14 cellular contexts compared by ENCODE assay signal in the genomic region with DNA sequence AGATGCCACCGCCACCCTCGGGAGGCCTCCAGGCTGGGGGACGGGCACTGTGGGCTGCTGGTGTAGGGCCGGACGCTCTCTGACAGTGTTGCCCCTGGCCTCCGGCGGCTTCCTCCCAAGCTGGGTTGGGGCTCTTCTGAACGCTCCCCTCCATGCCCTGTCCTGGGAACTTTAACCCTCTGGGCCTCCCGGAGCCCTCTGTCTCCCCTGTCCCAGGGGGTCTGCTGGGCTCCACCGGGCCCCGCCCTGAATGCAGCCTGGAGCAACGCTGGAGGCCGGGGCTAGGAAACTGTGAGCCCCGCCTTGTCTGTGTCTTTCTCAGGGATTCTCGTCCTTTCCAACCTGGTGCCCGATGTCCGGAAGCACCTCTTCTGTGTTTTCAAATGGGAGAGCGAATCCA. TPM values are rescaled to one million over a fixed set of nuclear protein-coding genes. Genes with fewer than 3 reads are reported as not detected.
DNase-seq lines count a peak whose midpoint lies in the region; ATAC-seq, FAIRE-seq and TF ChIP-seq lines count a peak whose summit lies in the region.
"Had no signal": no experiment of that assay in that cellular context is flagged by ENCODE, and none has a peak within 500 bp of the region (broad histone marks: within the 10 kb centered on the region; RNA-seq: fewer than 3 reads in every experiment).

No MANE protein-coding gene starts in this region.

- H3K27ac ChIP-seq in right cardiac atrium (ENCODE audit: low read length) = no peak overlapping the region
- no peak overlapping the region for H3K27ac ChIP-seq in right atrium auricular region
- H3K27ac ChIP-seq in Peyer's patch = peak overlapping the region; percentile 65 to 88 (median 76)
- peak overlapping the region; percentile 80 for H3K27ac ChIP-seq in effector memory CD4-positive, alpha-beta T cell (ENCODE audit: insufficient read depth, low read length, poor library complexity, severe bottlenecking)
- peak overlapping the region; percentile 99 for H3K27ac ChIP-seq in thymus (ENCODE audit: low read depth)
- H3K27ac ChIP-seq in kidney (ENCODE audit: low read depth in 2 of 2, low read length in 2 of 2) = no peak overlapping the region
- H3K27ac ChIP-seq: cardiac muscle cell had no signal

- DNase-seq in right cardiac atrium (peak in 2 of 3 donors; percentile 11 to 51), right atrium auricular region (ENCODE audit: low spot score) (no peak), Peyer's patch (no peak), kidney (no peak), AML-193 (lab: John Stamatoyannopoulos, UW) (no peak)
- DNase-seq in effector memory CD4-positive, alpha-beta T cell = no peak
- DNase-seq: EL, foreskin melanocyte, NCI-H1092 treated with DMSO at 0.1 percent for 48 hours had no signal

- H3K27me3 ChIP-seq in right cardiac atrium (ENCODE audit: control insufficient read depth, insufficient read depth) (no peaks in the 10 kb centered on the region), right atrium auricular region (no peaks in the 10 kb centered on the region), Peyer's patch (no peaks in the 10 kb centered on the region), thymus (ENCODE audit: control insufficient read depth, insufficient read depth) (no peaks in the 10 kb centered on the region)
- H3K27me3 ChIP-seq in effector memory CD4-positive, alpha-beta T cell (replicated peaks; ENCODE audit: control insufficient read depth, insufficient read depth, low read length, poor library complexity, severe bottlenecking) = no peaks in the 10 kb centered on the region
- H3K27me3 ChIP-seq: cardiac muscle cell, upper lobe of left lung had no signal

- H3K4me3 ChIP-seq in right cardiac atrium (ENCODE audit: low read length) = no peak overlapping the region
- no peak overlapping the region for H3K4me3 ChIP-seq in right atrium auricular region
- H3K4me3 ChIP-seq in Peyer's patch = no peak overlapping the region
- H3K4me3 ChIP-seq in effector memory CD4-positive, alpha-beta T cell (ENCODE audit: insufficient read depth, low read depth, low read length, poor library complexity, severe bottlenecking) = peak overlapping the region; percentile 38
- peak overlapping the region; percentile 55 for H3K4me3 ChIP-seq in thymus (ENCODE audit: low read length)
- H3K4me3 ChIP-seq in kidney (ENCODE audit: low read length in 2 of 2) = no peak overlapping the region
- H3K4me3 ChIP-seq: cardiac muscle cell had no signal

- 77% methylated on average over 18 of the region's 18 CpGs for WGBS in right cardiac atrium
- WGBS in thymus = 88% methylated on average over 18 of the region's 18 CpGs

- ATAC-seq in right cardiac atrium (no peak), GM21576 (IDR thresholded peaks at IDR 0.05; ENCODE audit: unreplicated experiment) (no peak)

- H3K36me3 ChIP-seq in right atrium auricular region (no peaks in the 10 kb centered on the region), Peyer's patch (no peaks in the 10 kb centered on the region), thymus (ENCODE audit: control insufficient read depth, insufficient read depth) (no peaks in the 10 kb centered on the region), kidney (ENCODE audit: control insufficient read depth in 1 of 2, insufficient read depth in 2 of 2, low read length in 2 of 2) (no peaks in the 10 kb centered on the region)
- no peaks in the 10 kb centered on the region for H3K36me3 ChIP-seq in effector memory CD4-positive, alpha-beta T cell (ENCODE audit: control insufficient read depth, insufficient read depth, low read length)
- H3K36me3 ChIP-seq: cardiac muscle cell, upper lobe of left lung had no signal

- no peak for TF ChIP-seq POLR2A in Peyer's patch (IDR thresholded peaks at IDR 0.05)

- H3K4me1 ChIP-seq in right cardiac atrium (ENCODE audit: control insufficient read depth, insufficient read depth, low read length) = no peaks in the 10 kb centered on the region
- no peaks in the 10 kb centered on the region for H3K4me1 ChIP-seq in right atrium auricular region
- H3K4me1 ChIP-seq in Peyer's patch = peaks cover 0 to 9% (median 2%) of the 10 kb centered on the region in 4 donors
- H3K4me1 ChIP-seq in effector memory CD4-positive, alpha-beta T cell (ENCODE audit: control insufficient read depth, insufficient read depth, low read length, poor library complexity, severe bottlenecking) = peaks cover 24% of the 10 kb centered on the region
- peaks cover 23% of the 10 kb centered on the region for H3K4me1 ChIP-seq in thymus (ENCODE audit: control insufficient read depth, insufficient read depth, low read length)
- no peaks in the 10 kb centered on the region for H3K4me1 ChIP-seq in kidney (ENCODE audit: control insufficient read depth in 1 of 2, insufficient read depth in 1 of 2, low read depth in 1 of 2, low read length in 2 of 2)

- intact Hi-C loops in right cardiac atrium (cut with DNase I) (no loop called here), kidney (cut with DNase I) (no loop called here)

- H3K9ac ChIP-seq in kidney (ENCODE audit: low read length in 2 of 2) = no peak overlapping the region

- TF ChIP-seq CTCF in right atrium auricular region (IDR thresholded peaks at IDR 0.05) = no peak
- TF ChIP-seq CTCF in Peyer's patch (IDR thresholded peaks at IDR 0.05) = no peak
- TF ChIP-seq CTCF in kidney (IDR thresholded peaks at IDR 0.05; ENCODE audit: borderline replicate concordance, extremely low read depth, insufficient read depth) = no peak

- no peak for FAIRE-seq in kidney (lab: Jason Lieb, UNC)
- FAIRE-seq: endometrium had no signal

- H3K9me3 ChIP-seq in right cardiac atrium (ENCODE audit: control insufficient read depth, low read length) (no peaks in the 10 kb centered on the region), right atrium auricular region (no peaks in the 10 kb centered on the region), Peyer's patch (no peaks in the 10 kb centered on the region), thymus (ENCODE audit: control insufficient read depth) (no peaks in the 10 kb centered on the region), kidney (ENCODE audit: control insufficient read depth in 1 of 2, low read length in 2 of 2) (no peaks in the 10 kb centered on the region)
- no peaks in the 10 kb centered on the region for H3K9me3 ChIP-seq in effector memory CD4-positive, alpha-beta T cell (ENCODE audit: control insufficient read depth, low read length)
- H3K9me3 ChIP-seq: upper lobe of left lung had no signal

RNA-seq across cellular contexts. Expression of a gene that starts 45.7 kb away (rescaled TPM):
- total RNA-seq in right cardiac atrium (10 to 100 TPM; 50.4 to 65.0 (median 54.7) TPM), right atrium auricular region (10 to 100 TPM; 19.3 to 20.4 TPM), Peyer's patch (100 to 1,000 TPM in 1 of 4 donors, 10 to 100 TPM in 3; 48.3 to 484 (median 63.5) TPM), kidney (44.7 TPM)
- polyA plus RNA-seq in right cardiac atrium (36.4 TPM), thymus (28.7 TPM), kidney (ENCODE audit: insufficient read depth, low read depth, low replicate concordance) (23.8 TPM)

Comparison
In these comparisons a context has a peak if more than half of its experiments do, and no peak if none do; other contexts are left out.
1. DNase-seq: peak in right cardiac atrium (2 of 3); none in right atrium auricular region (single experiment), Peyer's patch (0 of 3), effector memory CD4-positive, alpha-beta T cell (0 of 3), kidney (single experiment) and AML-193 (0 of 2).
2. H3K27ac ChIP-seq: peak in Peyer's patch (4 of 4), effector memory CD4-positive, alpha-beta T cell (single experiment) and thymus (single experiment); none in right cardiac atrium (single experiment), right atrium auricular region (0 of 2) and kidney (0 of 2).
3. H3K4me3 ChIP-seq: peak in effector memory CD4-positive, alpha-beta T cell (single experiment) and thymus (single experiment); none in right cardiac atrium (single experiment), right atrium auricular region (0 of 2), Peyer's patch (0 of 4) and kidney (0 of 2).